19 cellular contexts compared by ENCODE assay signal in genomic region chr18:70245941-70246537, GRCh38. TPM values are rescaled to one million over a fixed set of nuclear protein-coding genes. Genes with fewer than 3 reads are reported as not detected.
DNase-seq lines count a peak whose midpoint lies in the region; TF ChIP-seq lines count a peak whose summit lies in the region.
"Had no signal": no experiment of that assay in that cellular context is flagged by ENCODE, and none has a peak within 500 bp of the region (broad histone marks: within the 10 kb centered on the region; RNA-seq: fewer than 3 reads in every experiment).

No MANE protein-coding gene starts in this region.

- no peaks in the 10 kb centered on the region for H3K4me1 ChIP-seq in OCI-LY3 (ENCODE audit: low read length)
- H3K4me1 ChIP-seq in osteoblast (ENCODE audit: insufficient read depth, low read length): peaks cover 4% of the 10 kb centered on the region
- no peaks in the 10 kb centered on the region for H3K4me1 ChIP-seq in spleen
- H3K4me1 ChIP-seq: Caco-2 had no signal

- H3K27me3 ChIP-seq in OCI-LY3 (ENCODE audit: low read depth, low read length): no peaks in the 10 kb centered on the region
- no peaks in the 10 kb centered on the region for H3K27me3 ChIP-seq in dorsolateral prefrontal cortex
- no peaks in the 10 kb centered on the region for H3K27me3 ChIP-seq in osteoblast (ENCODE audit: insufficient read depth, low read length)
- no peaks in the 10 kb centered on the region for H3K27me3 ChIP-seq in spleen (replicated peaks in 1 of 7)
- H3K27me3 ChIP-seq: ovary had no signal

- in situ Hi-C loops in GM13976 (cut with MboI; ENCODE audit: low sequenced_read_pairs, unreplicated experiment): no loop called here

- H3K9me3 ChIP-seq in OCI-LY3 (ENCODE audit: insufficient read depth, low read length): no peaks in the 10 kb centered on the region
- H3K9me3 ChIP-seq in osteoblast (ENCODE audit: low read depth, low read length): no peaks in the 10 kb centered on the region
- peaks cover 0 to 5% (median 0%) of the 10 kb centered on the region in 8 donors for H3K9me3 ChIP-seq in spleen
- H3K9me3 ChIP-seq: Caco-2, ovary had no signal

- no peak overlapping the region for H3K27ac ChIP-seq in OCI-LY3 (ENCODE audit: low read length)
- peak overlapping the region in 38 of 59 donors; percentile 2 to 72 (median 34) for H3K27ac ChIP-seq in dorsolateral prefrontal cortex
- no peak overlapping the region for H3K27ac ChIP-seq in osteoblast (ENCODE audit: low read depth, low read length)
- no peak overlapping the region for H3K27ac ChIP-seq in spleen
- H3K27ac ChIP-seq: ovary had no signal

- intact Hi-C loops in dorsolateral prefrontal cortex (cut with DNase I): no loop called here
- intact Hi-C loops in spleen (cut with DNase I; ENCODE audit: low total_unique reads): no loop called here

- H3K4me3 ChIP-seq in OCI-LY3 (ENCODE audit: low read length) (no peak overlapping the region), dorsolateral prefrontal cortex (peak overlapping the region in 19 of 59 donors; percentile 0 to 37 (median 20)), osteoblast (ENCODE audit: insufficient read depth, low read length) (peak overlapping the region; percentile 33), spleen (no peak overlapping the region)
- H3K4me3 ChIP-seq: ovary had no signal

- H3K79me2 ChIP-seq in OCI-LY3 (ENCODE audit: low read length) (no peaks in the 10 kb centered on the region), osteoblast (ENCODE audit: insufficient read depth, low read length) (no peaks in the 10 kb centered on the region)

- H3K36me3 ChIP-seq in OCI-LY3 (replicated peaks; ENCODE audit: low read depth, low read length): no peaks in the 10 kb centered on the region
- no peaks in the 10 kb centered on the region for H3K36me3 ChIP-seq in osteoblast (ENCODE audit: insufficient read depth, low read length)
- no peaks in the 10 kb centered on the region for H3K36me3 ChIP-seq in spleen
- H3K36me3 ChIP-seq: ovary had no signal

- 17 to 24% (median 23%) methylated on average over 5 of the region's 5 CpGs for WGBS in spleen, 5 donors

- no peaks in the 10 kb centered on the region for H4K20me1 ChIP-seq in OCI-LY3 (ENCODE audit: insufficient read depth, low read length)
- H4K20me1 ChIP-seq in osteoblast (ENCODE audit: insufficient read depth, low read length): no peaks in the 10 kb centered on the region

- DNase-seq in CMK (ENCODE audit: low read depth) (peak; percentile 3), dorsolateral prefrontal cortex (no peak), osteoblast (ENCODE audit: insufficient read length, low spot score, missing footprints) (no peak), NCI-H1417 (lab: John Stamatoyannopoulos, UW) (no peak), spleen (no peak), GM13976 (ENCODE audit: low spot score) (no peak)
- DNase-seq in activated CD4-positive, alpha-beta T cell treated with anti-CD3 and anti-CD28 coated beads, Interleukin-2, amount 50 U/mL, for 1 hour: no peak
- DNase-seq: activated naive CD8-positive, alpha-beta T cell treated with anti-CD3 and anti-CD28 coated beads for 36 hours; activated T-cell treated with anti-CD3 and anti-CD28 coated beads, Interleukin-2, amount 50 U/mL, for 48 hours; Caco-2; caudate nucleus; GF-D8; midbrain; NCI-H1048; NCI-H2171 treated with DMSO at 0.1 percent for 48 hours; ovary; SHP77 treated with DMSO at 0.1 percent for 48 hours; stimulated activated naive CD8-positive, alpha-beta T cell treated with anti-CD3 and anti-CD28 coated beads, Interleukin-15, Interleukin-2, amounts not matched to agents 100 U/mL and 50 U/mL, for 24 hours had no signal

- no peak for TF ChIP-seq POLR2A in spleen (IDR thresholded peaks at IDR 0.05)

- no peak overlapping the region for H3K4me2 ChIP-seq in OCI-LY3 (ENCODE audit: low read length)
- H3K4me2 ChIP-seq in osteoblast (ENCODE audit: insufficient read depth, low read length): peak overlapping the region; percentile 64

- H2AFZ ChIP-seq in OCI-LY3 (ENCODE audit: low read depth, low read length): 0 out of 2 replicates have a peak overlapping the region, but pooled peaks have one; percentile 1
- peak overlapping the region; percentile 77 for H2AFZ ChIP-seq in osteoblast (ENCODE audit: low read length)

- TF ChIP-seq CTCF in OCI-LY3 (IDR thresholded peaks at IDR 0.05; ENCODE audit: low read depth, low read length) (no peak), dorsolateral prefrontal cortex (IDR thresholded peaks at IDR 0.05 in 54 of 56, conservative IDR thresholded peaks at IDR 0.05 in 2 of 56; ENCODE audit: low read depth in 1 of 56, partially characterized antibody in 56 of 56) (no peak), osteoblast (IDR thresholded peaks at IDR 0.05; ENCODE audit: extremely low read depth, low read depth, low read length) (no peak), spleen (IDR thresholded peaks at IDR 0.05 in 8 of 11, conservative IDR thresholded peaks at IDR 0.05 in 3 of 11) (no peak), GM13976 (IDR thresholded peaks at IDR 0.05; ENCODE audit: borderline replicate concordance, control extremely low read depth, extremely low read depth, insufficient read depth, missing control alignments) (no peak)

- H3K9ac ChIP-seq in OCI-LY3 (ENCODE audit: low read length): no peak overlapping the region

RNA-seq across cellular contexts. Expression of gene RTTN, which starts 40.6 kb away (rescaled TPM):
- total RNA-seq in dorsolateral prefrontal cortex: 10 to 100 TPM; 15.2 to 42.3 (median 25.8) TPM
- 11.2 and 15.6 TPM in 2 replicates for total RNA-seq in osteoblast
- total RNA-seq in spleen: 10 to 100 TPM; 14.6 to 32.3 (median 26.4) TPM
- 1 to 10 TPM; 4.0 to 4.9 (median 4.2) TPM for polyA plus RNA-seq in spleen

RNA-seq across cellular contexts. Expression of gene SOCS6, which starts 42.8 kb away (rescaled TPM):
- total RNA-seq in dorsolateral prefrontal cortex (10 to 100 TPM; 11.8 to 30.4 (median 19.8) TPM), osteoblast (33.6 and 38.7 TPM in 2 replicates), spleen (10 to 100 TPM in 2 of 7 donors, 1 to 10 TPM in 5; 6.6 to 11.5 (median 8.6) TPM)
- 1 to 10 TPM; 1.3 to 2.1 (median 1.6) TPM for polyA plus RNA-seq in spleen

Comparison
In these comparisons a context has a peak if more than half of its experiments do, and no peak if none do; other contexts are left out.
1. H3K27ac ChIP-seq: peak in dorsolateral prefrontal cortex (38 of 59); none in OCI-LY3 (single experiment), osteoblast (single experiment) and spleen (0 of 8).